Comparison of ENCODE assay signal across 1 cellular context in the genomic region with DNA sequence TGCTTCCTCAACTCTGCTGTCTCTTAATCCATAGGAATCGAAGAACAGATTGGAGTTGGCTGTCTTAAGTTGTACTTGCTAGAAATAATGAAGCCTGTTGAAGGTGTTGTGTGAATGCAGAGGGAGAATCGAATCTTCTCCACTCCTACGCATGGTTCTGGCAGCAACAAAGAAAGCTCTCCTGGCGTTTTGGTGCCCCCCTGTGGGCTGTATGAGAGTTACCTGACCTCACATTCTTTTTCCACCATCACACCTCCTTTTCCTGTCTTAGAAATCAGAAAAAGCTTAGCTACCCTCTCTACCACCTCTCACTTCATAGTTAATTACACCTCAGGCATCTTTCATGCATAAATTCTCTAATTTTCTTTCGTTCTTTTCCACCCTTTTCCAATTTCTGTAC.
A peak's percentile ranks its signal among the peaks of the same experiment; 100 is the strongest.
TF ChIP-seq lines count a peak whose summit lies in the region.

No MANE protein-coding gene starts in this region.

TF ChIP-seq in K562, 482 proteins besides CTCF, POLR2A, EP300 and RAD21 (continued from another document):
- peak; percentile 37 for TF ChIP-seq CTCFL (IDR thresholded peaks at IDR 0.05; ENCODE audit: borderline replicate concordance, insufficient read depth, low read depth, low read length, poor library complexity, severe bottlenecking)
